ENCODE assay signal across 14 cellular contexts in genomic region chr15:71572452-71573053, GRCh38.
DNase-seq lines count a peak whose midpoint lies in the region; ATAC-seq and TF ChIP-seq lines count a peak whose summit lies in the region.
"Had no signal": no experiment of that assay in that cellular context is flagged by ENCODE, and none has a peak within 500 bp of the region (broad histone marks: within the 10 kb centered on the region; RNA-seq: fewer than 3 reads in every experiment).

No MANE protein-coding gene starts in this region.

- H3K27ac Mint-ChIP-seq in CD8-positive, alpha-beta memory T cell: no peak overlapping the region
- H3K27ac Mint-ChIP-seq: activated CD4-positive, alpha-beta T cell treated with anti-CD3 and anti-CD28 coated beads for 36 hours; activated naive CD4-positive, alpha-beta T cell treated with anti-CD3 and anti-CD28 coated beads, Interleukin-2, amount 10 ng/mL, durations not matched to agents 7 days and 5 days had no signal

- peak; percentile 18 for DNase-seq in LoVo (ENCODE audit: low spot score)
- DNase-seq in body of pancreas: peak in 3 of 4 donors; percentile 12 to 26 (median 25)
- no peak for DNase-seq in left ventricle myocardium superior
- no peak for DNase-seq in MM.1S
- no peak for DNase-seq in CD8-positive, alpha-beta memory T cell
- no peak for DNase-seq in GM10248 (ENCODE audit: extremely low spot score)
- DNase-seq: activated CD4-positive, alpha-beta T cell treated with anti-CD3 and anti-CD28 coated beads for 36 hours; activated naive CD4-positive, alpha-beta T cell treated with anti-CD3 and anti-CD28 coated beads, Interleukin-2, amount 10 ng/mL, durations not matched to agents 7 days and 5 days; HCEC 1CT; kidney glomerular epithelial cell; NCI-H2029 treated with DMSO at 0.1 percent for 48 hours had no signal

- ATAC-seq in body of pancreas: peak; percentile 38
- peak; percentile 57 for ATAC-seq in left ventricle myocardium superior
- ATAC-seq in GM18519 (IDR thresholded peaks at IDR 0.05; ENCODE audit: low FRiP score, unreplicated experiment): no peak
- ATAC-seq: activated CD4-positive, alpha-beta T cell treated with anti-CD3 and anti-CD28 coated beads for 36 hours had no signal

- H3F3A ChIP-seq in MM.1S (ENCODE audit: insufficient read depth, low read length): no peaks in the 10 kb centered on the region

- POLR2A ChIA-PET in CD8-positive, alpha-beta memory T cell (lab: Charles Lee): no interaction called here
- POLR2A ChIA-PET in GM10248 (lab: Yijun Ruan, JAX): no interaction called here

- no peaks in the 10 kb centered on the region for H3K4me1 Mint-ChIP-seq in CD8-positive, alpha-beta memory T cell
- H3K4me1 Mint-ChIP-seq: activated CD4-positive, alpha-beta T cell treated with anti-CD3 and anti-CD28 coated beads for 36 hours; activated naive CD4-positive, alpha-beta T cell treated with anti-CD3 and anti-CD28 coated beads, Interleukin-2, amount 10 ng/mL, durations not matched to agents 7 days and 5 days had no signal

- H3K27me3 ChIP-seq in body of pancreas (no peaks in the 10 kb centered on the region), skeletal muscle satellite cell (ENCODE audit: control insufficient read depth, insufficient read depth, low read length) (no peaks in the 10 kb centered on the region), MM.1S (replicated peaks; ENCODE audit: insufficient read depth, low read length) (no peaks in the 10 kb centered on the region)
- no peaks in the 10 kb centered on the region for H3K27me3 ChIP-seq in CD8-positive, alpha-beta memory T cell (ENCODE audit: insufficient read depth, low read length, poor library complexity, severe bottlenecking)
- H3K27me3 ChIP-seq: SJSA1 had no signal

- H3K9ac ChIP-seq in skeletal muscle satellite cell (ENCODE audit: low read depth, low read length): no peak overlapping the region
- H3K9ac ChIP-seq in MM.1S (ENCODE audit: low read length): no peak overlapping the region

- 54 to 57% methylated on average over 3 to 5 of the region's 5 CpGs for WGBS in body of pancreas, 2 donors

- H4K20me1 ChIP-seq in MM.1S (ENCODE audit: insufficient read depth, low read length): no peaks in the 10 kb centered on the region

- peaks cover 0 to 6% (median 0%) of the 10 kb centered on the region in 5 donors for H3K9me3 Mint-ChIP-seq in CD8-positive, alpha-beta memory T cell
- H3K9me3 Mint-ChIP-seq: activated naive CD4-positive, alpha-beta T cell treated with anti-CD3 and anti-CD28 coated beads, Interleukin-2, amount 10 ng/mL, durations not matched to agents 7 days and 5 days had no signal

- no peaks in the 10 kb centered on the region for H3K79me2 ChIP-seq in MM.1S (ENCODE audit: low read length)

- TF ChIP-seq CTCF in body of pancreas (IDR thresholded peaks at IDR 0.05) (peak in 2 of 7 experiments; percentile 2 to 11), MM.1S (IDR thresholded peaks at IDR 0.05; ENCODE audit: low read length) (no peak), GM10248 (IDR thresholded peaks at IDR 0.05; ENCODE audit: control extremely low read depth, extremely low read depth, low read depth, missing control alignments) (no peak)

- no peak overlapping the region for H2AFZ ChIP-seq in MM.1S (ENCODE audit: low read length)

- H3K4me2 ChIP-seq in skeletal muscle satellite cell (ENCODE audit: low read length) (peak overlapping the region; percentile 8), MM.1S (ENCODE audit: low read depth, low read length) (no peak overlapping the region)

- H3K36me3 Mint-ChIP-seq in CD8-positive, alpha-beta memory T cell: no peaks in the 10 kb centered on the region
- H3K36me3 Mint-ChIP-seq: activated naive CD4-positive, alpha-beta T cell treated with anti-CD3 and anti-CD28 coated beads, Interleukin-2, amount 10 ng/mL, durations not matched to agents 7 days and 5 days had no signal

- no peaks in the 10 kb centered on the region for H3K36me3 ChIP-seq in body of pancreas (replicated peaks in 1 of 2; ENCODE audit: insufficient read depth in 1 of 2, low read depth in 2 of 2)
- no peaks in the 10 kb centered on the region for H3K36me3 ChIP-seq in skeletal muscle satellite cell (ENCODE audit: insufficient read depth, low read length)
- H3K36me3 ChIP-seq in MM.1S (replicated peaks; ENCODE audit: insufficient read depth, low read length): no peaks in the 10 kb centered on the region
- no peaks in the 10 kb centered on the region for H3K36me3 ChIP-seq in CD8-positive, alpha-beta memory T cell (ENCODE audit: insufficient read depth, low read length)
- H3K36me3 ChIP-seq: SJSA1 had no signal

- H3K4me3 Mint-ChIP-seq in CD8-positive, alpha-beta memory T cell: no peak overlapping the region
- H3K4me3 Mint-ChIP-seq: activated CD4-positive, alpha-beta T cell treated with anti-CD3 and anti-CD28 coated beads for 36 hours; activated naive CD4-positive, alpha-beta T cell treated with anti-CD3 and anti-CD28 coated beads, Interleukin-2, amount 10 ng/mL, durations not matched to agents 7 days and 5 days had no signal

- no peaks in the 10 kb centered on the region for H3K9me2 ChIP-seq in MM.1S (replicated peaks; ENCODE audit: insufficient read depth, low read length)

- H3K4me3 ChIP-seq in body of pancreas: no peak overlapping the region
- no peak overlapping the region for H3K4me3 ChIP-seq in skeletal muscle satellite cell (ENCODE audit: low read length)
- H3K4me3 ChIP-seq in MM.1S (ENCODE audit: low read length): no peak overlapping the region
- H3K4me3 ChIP-seq in CD8-positive, alpha-beta memory T cell (ENCODE audit: low read length): no peak overlapping the region
- H3K4me3 ChIP-seq: SJSA1 had no signal

- H3K9me3 ChIP-seq in body of pancreas (no peaks in the 10 kb centered on the region), skeletal muscle satellite cell (replicated peaks; ENCODE audit: low read length) (no peaks in the 10 kb centered on the region), MM.1S (replicated peaks; ENCODE audit: insufficient read depth, low read length) (no peaks in the 10 kb centered on the region)
- H3K9me3 ChIP-seq in CD8-positive, alpha-beta memory T cell (ENCODE audit: low read length): no peaks in the 10 kb centered on the region
- H3K9me3 ChIP-seq: SJSA1 had no signal

- H3K4me1 ChIP-seq in body of pancreas: peaks cover 6% of the 10 kb centered on the region
- peaks cover 12% of the 10 kb centered on the region for H3K4me1 ChIP-seq in skeletal muscle satellite cell (ENCODE audit: control insufficient read depth, insufficient read depth, low read length)
- no peaks in the 10 kb centered on the region for H3K4me1 ChIP-seq in MM.1S (ENCODE audit: low read length)
- no peaks in the 10 kb centered on the region for H3K4me1 ChIP-seq in CD8-positive, alpha-beta memory T cell (ENCODE audit: insufficient read depth, low read length)

- H3K27ac ChIP-seq in body of pancreas: no peak overlapping the region
- H3K27ac ChIP-seq in MM.1S (ENCODE audit: low read length): no peak overlapping the region
- H3K27ac ChIP-seq in CD8-positive, alpha-beta memory T cell (ENCODE audit: low read depth, low read length): no peak overlapping the region
- H3K27ac ChIP-seq: SJSA1 had no signal

- CTCF ChIA-PET in CD8-positive, alpha-beta memory T cell (lab: Charles Lee): interaction anchor here (1.3 kb wide), 1 partner anchor 22 kb away, joined by 3 read pairs; no protein-coding TSS in a partner anchor
- CTCF ChIA-PET in GM10248 (lab: Yijun Ruan, JAX): interaction anchor here (0.7 to 1.2 kb wide), 3 partner anchors 10 to 30 kb away, joined by 3 to 4 read pairs (median 3); no protein-coding TSS in a partner anchor

- TF ChIP-seq POLR2A in body of pancreas (IDR thresholded peaks at IDR 0.05): no peak

- peaks cover 17 to 19% of the 10 kb centered on the region in 2 donors for H3K27me3 Mint-ChIP-seq in CD8-positive, alpha-beta memory T cell

- intact Hi-C loops in body of pancreas (cut with DNase I) (no loop called here), left ventricle myocardium superior (cut with micrococcal nuclease) (loop anchor here (10.0 kb wide), 1 partner anchor 152 kb away; no protein-coding TSS in a partner anchor)

Comparison
In these comparisons a context has a peak if more than half of its experiments do, and no peak if none do; other contexts are left out.
1. DNase-seq: peak in LoVo (single experiment) and body of pancreas (3 of 4); none in left ventricle myocardium superior (single experiment), MM.1S (single experiment), CD8-positive, alpha-beta memory T cell (0 of 5) and GM10248 (single experiment).